In the genomic region with DNA sequence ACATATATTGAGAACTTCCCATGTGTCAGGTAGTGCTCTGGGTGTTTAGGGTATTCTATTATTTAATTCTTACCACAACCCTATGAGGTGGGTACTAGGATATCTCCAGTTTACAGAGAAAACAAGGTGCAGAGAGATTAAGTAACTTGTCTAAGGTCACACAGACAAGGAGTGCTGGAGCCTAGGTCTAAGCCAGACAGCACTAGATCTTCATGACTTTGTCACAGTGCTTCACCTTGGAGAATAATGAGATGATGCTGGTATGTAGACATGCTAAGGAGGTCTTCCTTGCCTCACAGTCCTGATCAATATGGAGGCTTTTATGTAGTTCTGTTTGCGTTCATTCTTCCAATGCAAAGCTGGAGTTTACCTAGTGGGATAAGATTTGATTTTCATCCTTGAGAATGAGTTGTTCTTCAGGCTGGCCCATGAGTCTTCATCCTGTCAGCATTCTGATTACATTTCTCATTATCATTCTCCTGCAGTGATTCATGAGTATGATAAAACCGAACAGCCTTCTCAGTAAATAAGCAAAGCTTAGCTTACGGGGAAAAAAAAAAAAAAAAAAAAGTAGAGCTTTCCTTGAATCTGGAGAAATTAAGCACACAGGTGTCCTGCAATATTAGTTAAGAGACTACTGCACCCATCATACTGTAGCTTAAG, we compare ENCODE assay signal across 14 cellular contexts.
DNase-seq lines count a peak whose midpoint lies in the region; ATAC-seq and TF ChIP-seq lines count a peak whose summit lies in the region.
"Had no signal": no experiment of that assay in that cellular context is flagged by ENCODE, and none has a peak within 500 bp of the region (broad histone marks: within the 10 kb centered on the region; RNA-seq: fewer than 3 reads in every experiment).

No MANE protein-coding gene starts in this region.

- H3K9ac ChIP-seq in subcutaneous abdominal adipose tissue (ENCODE audit: low read length in 5 of 5) = no peak overlapping the region

- intact Hi-C loops in activated CD4-positive, alpha-beta memory T cell treated with anti-CD3 and anti-CD28 coated beads for 36 hours (cut with micrococcal nuclease) = no loop called here

- H3K4me3 Mint-ChIP-seq in activated CD4-positive, alpha-beta memory T cell treated with anti-CD3 and anti-CD28 coated beads for 36 hours = no peak overlapping the region

- no peaks in the 10 kb centered on the region for H3K9me3 ChIP-seq in subcutaneous abdominal adipose tissue (ENCODE audit: control insufficient read depth in 5 of 5, low read length in 5 of 5)
- H3K9me3 ChIP-seq: Caco-2, left lung, spleen had no signal

- CTCF ChIA-PET in activated CD4-positive, alpha-beta memory T cell treated with anti-CD3 and anti-CD28 coated beads for 36 hours (lab: Charles Lee) = interaction anchor here (1.1 kb wide), 1 partner anchor 128 kb away, joined by 3 read pairs; no protein-coding TSS in a partner anchor

- TF ChIP-seq CTCF in foreskin fibroblast (IDR thresholded peaks at IDR 0.05; ENCODE audit: low read depth, low read length) (no peak), GM20000 (IDR thresholded peaks at IDR 0.05; ENCODE audit: extremely low read depth, missing control alignments) (no peak)

- POLR2A ChIA-PET in activated CD4-positive, alpha-beta memory T cell treated with anti-CD3 and anti-CD28 coated beads for 36 hours (lab: Charles Lee) = interaction anchor here (0.5 kb wide), 1 partner anchor 20 kb away, joined by 4 read pairs; no protein-coding TSS in a partner anchor

- H3K27ac Mint-ChIP-seq in activated CD4-positive, alpha-beta memory T cell treated with anti-CD3 and anti-CD28 coated beads for 36 hours = no peak overlapping the region

- H3K4me1 ChIP-seq in subcutaneous abdominal adipose tissue (ENCODE audit: control insufficient read depth in 5 of 5, insufficient read depth in 5 of 5, low read length in 5 of 5) = peaks cover 13 to 50% (median 40%) of the 10 kb centered on the region in 5 donors

- no peaks in the 10 kb centered on the region for H3K27me3 ChIP-seq in subcutaneous abdominal adipose tissue (ENCODE audit: control insufficient read depth in 5 of 5, insufficient read depth in 4 of 5, low read length in 5 of 5)
- H3K27me3 ChIP-seq: left lung, spleen had no signal

- no peak overlapping the region for H3K4me3 ChIP-seq in foreskin fibroblast (ENCODE audit: low read depth in 1 of 2, low read length in 2 of 2)
- no peak overlapping the region for H3K4me3 ChIP-seq in subcutaneous abdominal adipose tissue (ENCODE audit: low read depth in 1 of 5, low read length in 5 of 5)
- H3K4me3 ChIP-seq: left lung, spleen had no signal

- H3K9me3 Mint-ChIP-seq in activated CD4-positive, alpha-beta memory T cell treated with anti-CD3 and anti-CD28 coated beads for 36 hours = no peaks in the 10 kb centered on the region

- H3K27ac ChIP-seq in subcutaneous abdominal adipose tissue (ENCODE audit: low read depth, low read length) = peak overlapping the region; percentile 95
- H3K27ac ChIP-seq: left lung, spleen had no signal

- no peaks in the 10 kb centered on the region for H3K36me3 Mint-ChIP-seq in activated CD4-positive, alpha-beta memory T cell treated with anti-CD3 and anti-CD28 coated beads for 36 hours

- no peak for ATAC-seq in GM21717 (IDR thresholded peaks at IDR 0.05; ENCODE audit: unreplicated experiment)
- ATAC-seq: left lung had no signal

- no peaks in the 10 kb centered on the region for H3K27me3 Mint-ChIP-seq in activated CD4-positive, alpha-beta memory T cell treated with anti-CD3 and anti-CD28 coated beads for 36 hours

- DNase-seq in HS-5 (ENCODE audit: low read depth) (peak; percentile 86), amniotic stem cell (lab: John Stamatoyannopoulos, UW) (peak; percentile 71), foreskin fibroblast (peak; percentile 76 to 87), NCI-H128 (lab: John Stamatoyannopoulos, UW; ENCODE audit: unreplicated experiment) (no peak), GM20000 (ENCODE audit: low spot score) (no peak)
- no peak for DNase-seq in activated CD4-positive, alpha-beta memory T cell treated with anti-CD3 and anti-CD28 coated beads for 36 hours
- DNase-seq: activated CD8-positive, alpha-beta memory T cell treated with anti-CD3 and anti-CD28 coated beads for 24 hours; Caco-2; left lung; NCI-H446; spleen; T1000 had no signal

- no peaks in the 10 kb centered on the region for H3K36me3 ChIP-seq in subcutaneous abdominal adipose tissue (ENCODE audit: control insufficient read depth in 5 of 5, insufficient read depth in 5 of 5, low read length in 5 of 5)
- H3K36me3 ChIP-seq: left lung, spleen had no signal

- H3K4me1 Mint-ChIP-seq in activated CD4-positive, alpha-beta memory T cell treated with anti-CD3 and anti-CD28 coated beads for 36 hours (ENCODE audit: low read depth) = peaks cover 17% of the 10 kb centered on the region

Comparison
In these comparisons a context has a peak if more than half of its experiments do, and no peak if none do; other contexts are left out.
1. DNase-seq: peak in HS-5 (single experiment), amniotic stem cell (single experiment) and foreskin fibroblast (2 of 2); none in NCI-H128 (single experiment), GM20000 (single experiment) and activated CD4-positive, alpha-beta memory T cell treated with anti-CD3 and anti-CD28 coated beads for 36 hours (single experiment).